Comparison of ENCODE assay signal across 25 cellular contexts in genomic region chr10:91144961-91145360, GRCh38.
"Had no signal": no experiment of that assay in that cellular context is flagged by ENCODE, and none has a peak within 500 bp of the region (broad histone marks: within the 10 kb centered on the region; RNA-seq: fewer than 3 reads in every experiment).

No MANE protein-coding gene starts in this region.

- H3K27ac Mint-ChIP-seq: activated CD8-positive, alpha-beta T cell treated with anti-CD3 and anti-CD28 coated beads for 36 hours; activated naive CD8-positive, alpha-beta T cell treated with anti-CD3 and anti-CD28 coated beads for 36 hours; activated T-helper 17 cell treated with anti-CD3 and anti-CD28 coated beads, Interleukin-2, amount 50 U/mL, for 72 hours; effector memory CD8-positive, alpha-beta T cell; naive thymus-derived CD8-positive, alpha-beta T cell; stimulated activated naive CD8-positive, alpha-beta T cell treated with anti-CD3 and anti-CD28 coated beads, Interleukin-15, amount 100 ng/mL, for 72 hours; type B pancreatic cell had no signal

- H3K4me3 ChIP-seq: body of pancreas, gastroesophageal sphincter, ovary, psoas muscle, right lobe of liver, smooth muscle cell, suprapubic skin had no signal

- H3K36me3 Mint-ChIP-seq: activated naive CD8-positive, alpha-beta T cell treated with anti-CD3 and anti-CD28 coated beads for 36 hours; naive thymus-derived CD8-positive, alpha-beta T cell; type B pancreatic cell had no signal

- H3K4me1 ChIP-seq: body of pancreas, gastroesophageal sphincter, psoas muscle, right lobe of liver, suprapubic skin had no signal

- H3K4me2 ChIP-seq: smooth muscle cell had no signal

- H3K27me3 ChIP-seq: body of pancreas, gastroesophageal sphincter, ovary, right lobe of liver, suprapubic skin had no signal

- H3K4me1 Mint-ChIP-seq: activated T-helper 17 cell treated with anti-CD3 and anti-CD28 coated beads, Interleukin-2, amount 50 U/mL, for 72 hours had no signal

- H3K4me3 Mint-ChIP-seq: activated CD8-positive, alpha-beta T cell treated with anti-CD3 and anti-CD28 coated beads for 36 hours; activated naive CD8-positive, alpha-beta T cell treated with anti-CD3 and anti-CD28 coated beads for 36 hours; activated T-helper 17 cell treated with anti-CD3 and anti-CD28 coated beads, Interleukin-2, amount 50 U/mL, for 72 hours; effector memory CD8-positive, alpha-beta T cell; naive thymus-derived CD8-positive, alpha-beta T cell; stimulated activated naive CD8-positive, alpha-beta T cell treated with anti-CD3 and anti-CD28 coated beads, Interleukin-15, amount 100 ng/mL, for 72 hours; type B pancreatic cell had no signal

- H3K9me3 Mint-ChIP-seq: activated CD8-positive, alpha-beta T cell treated with anti-CD3 and anti-CD28 coated beads for 36 hours; activated naive CD8-positive, alpha-beta T cell treated with anti-CD3 and anti-CD28 coated beads for 36 hours; activated T-helper 17 cell treated with anti-CD3 and anti-CD28 coated beads, Interleukin-2, amount 50 U/mL, for 72 hours; effector memory CD8-positive, alpha-beta T cell; naive thymus-derived CD8-positive, alpha-beta T cell; stimulated activated naive CD8-positive, alpha-beta T cell treated with anti-CD3 and anti-CD28 coated beads, Interleukin-15, amount 100 ng/mL, for 72 hours; type B pancreatic cell had no signal

- DNase-seq: activated CD4-positive, alpha-beta T cell treated with anti-CD3 and anti-CD28 coated beads for 48 hours; activated CD4-positive, CD25-positive, alpha-beta regulatory T cell; activated CD8-positive, alpha-beta T cell treated with anti-CD3 and anti-CD28 coated beads for 36 hours; activated naive CD4-positive, alpha-beta T cell; activated naive CD8-positive, alpha-beta T cell treated with anti-CD3 and anti-CD28 coated beads for 36 hours; activated T-cell treated with anti-CD3 and anti-CD28 coated beads, Interleukin-2, amount 50 U/mL, for 1 hour; amygdala; body of pancreas; caudate nucleus; effector memory CD8-positive, alpha-beta T cell; left ventricle myocardium superior; mesendoderm; naive thymus-derived CD8-positive, alpha-beta T cell; ovary; psoas muscle; right lobe of liver; stimulated activated CD4-positive, alpha-beta T cell treated with anti-CD3 and anti-CD28 coated beads, Interleukin-4, amount 100 ng/mL, for 1 hour; stimulated activated naive CD8-positive, alpha-beta T cell treated with anti-CD3 and anti-CD28 coated beads, Interleukin-15, amount 100 ng/mL, for 72 hours; T-helper 1 cell; T-helper 9 cell had no signal

- ATAC-seq: activated CD8-positive, alpha-beta T cell treated with anti-CD3 and anti-CD28 coated beads for 36 hours; activated T-helper 17 cell treated with anti-CD3 and anti-CD28 coated beads, Interleukin-2, amount 50 U/mL, for 72 hours; body of pancreas; effector memory CD8-positive, alpha-beta T cell; gastroesophageal sphincter; left ventricle myocardium superior; naive thymus-derived CD8-positive, alpha-beta T cell; psoas muscle; right lobe of liver; stimulated activated naive CD8-positive, alpha-beta T cell treated with anti-CD3 and anti-CD28 coated beads, Interleukin-15, amount 100 ng/mL, for 72 hours had no signal

- H3K36me3 ChIP-seq: gastroesophageal sphincter, ovary, right lobe of liver, suprapubic skin had no signal

- H3K27ac ChIP-seq: body of pancreas, gastroesophageal sphincter, ovary, psoas muscle, right lobe of liver, suprapubic skin had no signal

- H3K9me3 ChIP-seq: body of pancreas, gastroesophageal sphincter, ovary, psoas muscle, right lobe of liver, suprapubic skin had no signal
